ENCODE assay signal across 1 cellular context in the genomic region with DNA sequence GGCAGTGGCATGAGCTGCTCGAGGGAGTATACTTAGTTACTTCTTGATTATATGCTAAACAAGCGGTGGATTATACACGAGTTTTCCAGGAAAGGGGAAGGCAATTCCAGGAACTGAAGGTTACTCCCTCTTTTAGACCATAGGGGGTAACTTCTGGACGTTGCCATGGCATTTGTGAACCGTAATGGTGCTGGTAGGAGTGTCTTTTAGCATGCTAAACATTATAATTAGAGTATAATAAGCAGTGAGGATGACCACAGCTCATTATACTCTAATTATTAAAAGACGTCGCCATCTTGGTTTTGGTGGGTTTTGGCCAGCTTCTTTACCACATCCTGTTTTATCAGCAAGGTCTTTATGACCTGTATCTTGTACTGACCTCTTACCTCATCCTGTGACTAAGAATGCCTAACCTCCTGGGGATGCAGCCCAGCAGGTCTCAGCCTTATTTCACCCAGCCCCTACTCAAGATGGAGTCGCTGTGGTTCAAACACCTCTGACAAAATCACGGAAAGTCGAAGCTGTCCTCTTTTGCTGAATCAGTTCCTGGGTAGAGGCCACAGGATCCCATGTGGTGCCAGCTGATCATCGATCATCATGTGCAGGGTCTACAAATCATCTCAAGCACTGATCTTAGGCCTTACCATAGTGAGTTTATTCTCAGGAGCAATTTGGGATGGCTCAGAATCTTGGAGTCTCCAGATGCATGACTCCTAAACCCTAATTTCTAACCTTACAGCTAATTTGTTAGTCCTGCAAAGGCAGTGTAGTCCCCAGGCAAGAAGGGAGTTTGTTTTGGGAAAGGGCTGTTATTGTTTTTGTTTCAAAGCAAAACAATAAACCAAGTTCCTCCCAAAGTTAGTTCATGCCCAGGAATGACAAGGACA.
TF ChIP-seq lines count a peak whose summit lies in the region.

No MANE protein-coding gene starts in this region.

TF ChIP-seq in GM23338, 12 proteins besides CTCF, POLR2A, EP300 and RAD21 (continued from another document):
- TF ChIP-seq, protein P1, sequence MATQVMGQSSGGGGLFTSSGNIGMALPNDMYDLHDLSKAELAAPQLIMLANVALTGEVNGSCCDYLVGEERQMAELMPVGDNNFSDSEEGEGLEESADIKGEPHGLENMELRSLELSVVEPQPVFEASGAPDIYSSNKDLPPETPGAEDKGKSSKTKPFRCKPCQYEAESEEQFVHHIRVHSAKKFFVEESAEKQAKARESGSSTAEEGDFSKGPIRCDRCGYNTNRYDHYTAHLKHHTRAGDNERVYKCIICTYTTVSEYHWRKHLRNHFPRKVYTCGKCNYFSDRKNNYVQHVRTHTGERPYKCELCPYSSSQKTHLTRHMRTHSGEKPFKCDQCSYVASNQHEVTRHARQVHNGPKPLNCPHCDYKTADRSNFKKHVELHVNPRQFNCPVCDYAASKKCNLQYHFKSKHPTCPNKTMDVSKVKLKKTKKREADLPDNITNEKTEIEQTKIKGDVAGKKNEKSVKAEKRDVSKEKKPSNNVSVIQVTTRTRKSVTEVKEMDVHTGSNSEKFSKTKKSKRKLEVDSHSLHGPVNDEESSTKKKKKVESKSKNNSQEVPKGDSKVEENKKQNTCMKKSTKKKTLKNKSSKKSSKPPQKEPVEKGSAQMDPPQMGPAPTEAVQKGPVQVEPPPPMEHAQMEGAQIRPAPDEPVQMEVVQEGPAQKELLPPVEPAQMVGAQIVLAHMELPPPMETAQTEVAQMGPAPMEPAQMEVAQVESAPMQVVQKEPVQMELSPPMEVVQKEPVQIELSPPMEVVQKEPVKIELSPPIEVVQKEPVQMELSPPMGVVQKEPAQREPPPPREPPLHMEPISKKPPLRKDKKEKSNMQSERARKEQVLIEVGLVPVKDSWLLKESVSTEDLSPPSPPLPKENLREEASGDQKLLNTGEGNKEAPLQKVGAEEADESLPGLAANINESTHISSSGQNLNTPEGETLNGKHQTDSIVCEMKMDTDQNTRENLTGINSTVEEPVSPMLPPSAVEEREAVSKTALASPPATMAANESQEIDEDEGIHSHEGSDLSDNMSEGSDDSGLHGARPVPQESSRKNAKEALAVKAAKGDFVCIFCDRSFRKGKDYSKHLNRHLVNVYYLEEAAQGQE (IDR thresholded peaks at IDR 0.05; ENCODE audit: unreplicated experiment), result no peak
- TF ChIP-seq EZH2 (IDR thresholded peaks at IDR 0.05; ENCODE audit: low read depth, unreplicated experiment), result no peak
- TF ChIP-seq EZH2phosphoT487 (IDR thresholded peaks at IDR 0.05; ENCODE audit: unreplicated experiment), result no peak
